ENCODE assay signal across 10 cellular contexts in the genomic region with DNA sequence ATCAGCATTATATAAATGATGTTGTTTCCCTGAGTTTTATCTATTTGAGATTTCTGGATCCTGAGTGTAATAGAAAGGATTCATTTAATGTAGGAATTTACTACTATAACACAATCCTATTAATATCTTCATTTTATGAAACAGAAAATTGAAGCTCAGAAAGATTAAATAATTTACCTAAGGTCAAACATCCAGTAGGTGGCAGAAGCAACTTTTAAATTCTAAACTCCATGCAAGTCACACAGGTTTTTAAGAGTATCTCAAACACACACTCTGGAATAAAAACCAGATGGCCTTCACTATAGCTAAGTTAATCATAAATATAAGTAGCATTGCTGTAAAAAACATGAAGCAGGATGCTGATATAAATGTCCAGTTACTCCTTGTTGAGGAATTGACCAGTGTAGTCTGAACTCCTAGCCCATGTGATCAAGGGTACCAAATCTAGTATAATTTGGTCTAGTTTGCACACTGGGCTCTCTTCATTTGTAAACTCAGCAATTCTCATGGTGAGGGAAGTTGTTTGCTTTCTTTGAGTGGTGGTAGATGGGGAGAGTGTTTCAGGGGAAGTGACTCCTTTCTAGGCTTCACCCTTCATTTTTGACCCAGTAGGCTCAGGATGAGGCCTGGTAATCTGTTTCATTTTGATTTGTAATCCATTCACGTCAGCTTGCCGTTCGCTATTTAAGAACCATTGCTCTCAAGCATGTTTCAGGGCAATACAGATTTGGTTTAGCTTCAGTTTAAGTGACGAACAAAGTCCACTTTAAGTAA. TPM values are rescaled to one million over a fixed set of nuclear protein-coding genes. Genes with fewer than 3 reads are reported as not detected.
DNase-seq lines count a peak whose midpoint lies in the region; TF ChIP-seq lines count a peak whose summit lies in the region.
"Had no signal": no experiment of that assay in that cellular context is flagged by ENCODE, and none has a peak within 500 bp of the region (broad histone marks: within the 10 kb centered on the region; RNA-seq: fewer than 3 reads in every experiment).

No MANE protein-coding gene starts in this region.

- H3K27ac Mint-ChIP-seq in H9, result peak overlapping the region in 1 of 3 experiments; percentile 18; a peak in 2 of 7 replicates

- H3K27ac ChIP-seq in H9 (ENCODE audit: insufficient read length, low read depth, low read length), result no peak overlapping the region
- no peak overlapping the region for H3K27ac ChIP-seq in neuronal stem cell (replicated peaks; ENCODE audit: low read length)
- H3K27ac ChIP-seq: parathyroid adenoma, SJCRH30 had no signal

- H3K27me3 ChIP-seq in H9 (ENCODE audit: insufficient read depth, low read length) (no peaks in the 10 kb centered on the region), neuronal stem cell (ENCODE audit: control insufficient read depth in 3 of 3, insufficient read depth in 3 of 3, low read depth in 1 of 3, low read length in 3 of 3) (no peaks in the 10 kb centered on the region)
- H3K27me3 ChIP-seq: SJCRH30 had no signal

- H2AK5ac ChIP-seq in H9 (ENCODE audit: insufficient read length, low read length) (no peak overlapping the region), neuronal stem cell (ENCODE audit: low read depth, low read length) (no peak overlapping the region)

- H4K20me1 ChIP-seq in H9 (ENCODE audit: control insufficient read depth, insufficient read depth, insufficient read length), result no peaks in the 10 kb centered on the region

- H2BK5ac ChIP-seq in H9 (ENCODE audit: insufficient read length, low read length) (no peak overlapping the region), neuronal stem cell (ENCODE audit: low read length) (no peak overlapping the region)

- H3K36me3 ChIP-seq in neuronal stem cell (replicated peaks in 1 of 2; ENCODE audit: control insufficient read depth in 2 of 2, insufficient read depth in 2 of 2, low read length in 2 of 2), result no peaks in the 10 kb centered on the region
- H3K36me3 ChIP-seq: SJCRH30 had no signal

- H3K27me3 Mint-ChIP-seq in H9 (ENCODE audit: low read depth), result no peaks in the 10 kb centered on the region

- H3K14ac ChIP-seq in H9 (ENCODE audit: insufficient read depth, low read length) (no peak overlapping the region), neuronal stem cell (ENCODE audit: low read length) (no peak overlapping the region)

- TF ChIP-seq CTCF in H9 (conservative IDR thresholded peaks at IDR 0.05), result peak; percentile 58

- H3K23ac ChIP-seq in H9 (ENCODE audit: insufficient read length, low read depth, low read length) (no peak overlapping the region), neuronal stem cell (ENCODE audit: low read depth, low read length, poor library complexity) (no peak overlapping the region)

- no CpG with 5 or more reads among the region's 4 CpGs for WGBS in H9 (ENCODE audit: extremely low coverage, insufficient read length, low lambda C conversion rate)
- WGBS in neuronal stem cell (ENCODE audit: extremely low coverage in 2 of 2, insufficient read length in 2 of 2, insufficient replicate concordance in 1 of 2), 2 donors, result no CpG with 5 or more reads among the region's 4 CpGs

- H2BK12ac ChIP-seq in H9 (ENCODE audit: insufficient read length, low read depth, low read length), result no peak overlapping the region
- no peak overlapping the region for H2BK12ac ChIP-seq in neuronal stem cell (ENCODE audit: low read length)

- H3K4me3 Mint-ChIP-seq in H9, result no peak overlapping the region

- H3K18ac ChIP-seq in H9 (ENCODE audit: insufficient read length, low read depth, low read length) (no peak overlapping the region), neuronal stem cell (ENCODE audit: low read length) (no peak overlapping the region)

- no peaks in the 10 kb centered on the region for H3K9me3 Mint-ChIP-seq in H9

- H2BK120ac ChIP-seq in H9 (ENCODE audit: low read depth, low read length, poor library complexity, severe bottlenecking) (no peak overlapping the region), neuronal stem cell (ENCODE audit: low read depth, low read length) (no peak overlapping the region)

- H3K79me1 ChIP-seq in H9 (ENCODE audit: insufficient read depth, low read depth, low read length, poor library complexity, severe bottlenecking) (no peaks in the 10 kb centered on the region), neuronal stem cell (ENCODE audit: low read depth, low read length) (no peaks in the 10 kb centered on the region)

- peaks cover 0 to 3% of the 10 kb centered on the region in 2 experiments; a peak in 1 of 4 replicates for H3K4me1 Mint-ChIP-seq in H9

- H3K9ac ChIP-seq in H9 (ENCODE audit: extremely low read depth, insufficient read length, low read length) (no peak overlapping the region), neuronal stem cell (ENCODE audit: low read depth, low read length, poor library complexity) (no peak overlapping the region)
- H3K9ac ChIP-seq: parathyroid adenoma had no signal

- no peak overlapping the region for H4K5ac ChIP-seq in H9 (ENCODE audit: insufficient read length, low read depth, low read length)

- no peak for DNase-seq in H9
- DNase-seq in RPMI8226, result peak; percentile 12
- DNase-seq in fibroblast of the conjunctiva (ENCODE audit: low read depth), result peak; percentile 67
- DNase-seq in skeletal muscle cell (ENCODE audit: low read depth), result peak; percentile 14
- no peak for DNase-seq in NCI-H2227 treated with DMSO at 0.1 percent for 48 hours (lab: John Stamatoyannopoulos, UW)
- no peak for DNase-seq in neuronal stem cell (ENCODE audit: low spot score)
- DNase-seq in activated gamma-delta T cell treated with Interleukin-2 at 50 U/mL for 16 hours, result no peak
- DNase-seq in activated CD4-positive, alpha-beta T cell treated with anti-CD3 and anti-CD28 coated beads for 1 hour, result no peak

- H3K4me2 ChIP-seq in H9 (ENCODE audit: insufficient read depth, insufficient read length, low read length) (no peak overlapping the region), neuronal stem cell (ENCODE audit: insufficient read depth, low read length, poor library complexity, severe bottlenecking) (no peak overlapping the region)

- no peaks in the 10 kb centered on the region for H3K23me2 ChIP-seq in H9 (ENCODE audit: insufficient read length, low read depth, low read length, poor library complexity, severe bottlenecking)

- H3K79me2 ChIP-seq in H9 (ENCODE audit: insufficient read depth, low read length), result no peaks in the 10 kb centered on the region
- H3K79me2 ChIP-seq: parathyroid adenoma had no signal

- H2AFZ ChIP-seq in H9 (ENCODE audit: low read length) (no peak overlapping the region), neuronal stem cell (ENCODE audit: low read length) (no peak overlapping the region)
- H2AFZ ChIP-seq: parathyroid adenoma had no signal

- H2BK15ac ChIP-seq in H9 (ENCODE audit: low read depth, low read length) (no peak overlapping the region), neuronal stem cell (ENCODE audit: low read length) (no peak overlapping the region)

- H3K4me1 ChIP-seq in H9 (ENCODE audit: insufficient read depth, low read length), result no peaks in the 10 kb centered on the region
- no peaks in the 10 kb centered on the region for H3K4me1 ChIP-seq in neuronal stem cell (ENCODE audit: control insufficient read depth in 2 of 2, insufficient read depth in 1 of 2, low read depth in 1 of 2, low read length in 2 of 2)
- H3K4me1 ChIP-seq: parathyroid adenoma, SJCRH30 had no signal

- no peak overlapping the region for H3T11ph ChIP-seq in H9 (ENCODE audit: low read length)

- no peak overlapping the region for H2BK20ac ChIP-seq in H9 (ENCODE audit: low read depth, low read length, poor library complexity, severe bottlenecking)

- H3K36me3 Mint-ChIP-seq in H9 (ENCODE audit: insufficient read depth in 1 of 3, low read depth in 3 of 3), result no peaks in the 10 kb centered on the region

- H4K8ac ChIP-seq in H9 (replicated peaks; ENCODE audit: insufficient read length, low read depth, low read length) (no peak overlapping the region), neuronal stem cell (ENCODE audit: low read depth, low read length) (no peak overlapping the region)

- H3K9me3 ChIP-seq in H9 (ENCODE audit: control insufficient read depth, low read depth, low read length), result no peaks in the 10 kb centered on the region
- no peaks in the 10 kb centered on the region for H3K9me3 ChIP-seq in neuronal stem cell (replicated peaks in 1 of 2; ENCODE audit: control insufficient read depth in 2 of 2, insufficient read depth in 1 of 2, low read depth in 1 of 2, low read length in 2 of 2)
- H3K9me3 ChIP-seq: SJCRH30 had no signal

- H3K4me3 ChIP-seq in skeletal muscle cell (ENCODE audit: low read depth, low read length) (no peak overlapping the region), neuronal stem cell (ENCODE audit: low read length in 2 of 2) (no peak overlapping the region)
- H3K4me3 ChIP-seq: SJCRH30 had no signal

- H4K91ac ChIP-seq in H9 (ENCODE audit: insufficient read length, low read depth, low read length) (no peak overlapping the region), neuronal stem cell (ENCODE audit: low read depth, low read length, poor library complexity) (no peak overlapping the region)

- no peak overlapping the region for H3K56ac ChIP-seq in H9 (ENCODE audit: insufficient read length, low read depth, low read length)

- H3K4ac ChIP-seq in H9 (ENCODE audit: low read depth, low read length) (no peak overlapping the region), neuronal stem cell (ENCODE audit: low read length) (no peak overlapping the region)

RNA-seq across cellular contexts. Expression of a gene that starts 9.3 kb away (rescaled TPM):
- not detected in 2 replicates for total RNA-seq in H9 (2021)
- not detected for polyA plus RNA-seq in neuronal stem cell (2013, experiment 1 of 2)
- polyA plus RNA-seq in neuronal stem cell (2013, experiment 2 of 2), result not detected
- total RNA-seq: SJCRH30 had no signal

Comparison
In these comparisons a context has a peak if more than half of its experiments do, and no peak if none do; other contexts are left out.
1. DNase-seq: peak in RPMI8226 (single experiment), fibroblast of the conjunctiva (single experiment) and skeletal muscle cell (single experiment); none in H9 (single experiment), NCI-H2227 treated with DMSO at 0.1 percent for 48 hours (single experiment), neuronal stem cell (single experiment), activated gamma-delta T cell treated with Interleukin-2 at 50 U/mL for 16 hours (single experiment) and activated CD4-positive, alpha-beta T cell treated with anti-CD3 and anti-CD28 coated beads for 1 hour (single experiment).